In the genomic region with DNA sequence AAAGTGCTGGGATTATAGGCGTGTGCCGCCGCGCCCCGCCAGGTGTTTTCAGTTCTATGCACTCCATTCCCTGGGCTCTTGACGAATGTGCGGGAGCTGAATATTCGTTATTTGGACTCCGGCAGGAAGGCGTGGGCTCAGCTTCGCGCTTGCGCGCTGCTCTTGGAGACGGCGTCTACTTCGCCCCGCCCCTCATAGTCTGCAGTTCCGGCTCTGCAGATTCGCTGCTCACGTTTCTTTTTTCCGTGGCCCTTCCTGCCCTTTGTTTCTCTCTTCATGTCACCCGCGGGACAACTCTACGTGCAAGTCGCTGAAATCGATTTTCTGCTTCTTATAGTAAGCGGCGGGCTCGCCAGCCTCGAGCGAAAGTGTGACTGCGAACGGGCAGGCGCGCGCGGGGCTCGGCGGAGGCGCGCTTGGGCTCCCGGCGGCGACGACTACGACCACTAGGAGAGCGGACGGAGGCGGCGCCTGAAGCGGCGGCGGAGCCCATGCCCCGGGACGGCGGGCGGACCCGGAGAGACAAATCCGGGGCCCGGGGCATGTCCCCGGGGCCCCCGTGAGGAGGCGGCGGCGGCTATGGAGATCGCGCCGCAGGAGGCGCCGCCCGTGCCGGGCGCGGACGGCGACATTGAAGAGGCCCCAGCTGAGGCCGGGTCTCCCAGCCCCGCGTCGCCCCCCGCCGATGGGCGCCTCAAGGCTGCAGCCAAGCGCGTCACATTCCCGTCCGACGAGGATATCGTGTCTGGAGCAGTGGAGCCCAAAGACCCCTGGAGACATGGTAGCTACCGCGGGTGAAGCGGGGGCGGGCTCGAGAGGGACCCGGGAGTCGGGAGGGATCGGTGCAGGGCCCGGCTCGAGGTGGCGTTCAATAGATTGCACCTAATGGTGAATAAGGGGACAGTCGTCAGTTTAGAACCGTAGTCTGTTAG, we compare ENCODE assay signal across 8 cellular contexts. TPM values are rescaled to one million over a fixed set of nuclear protein-coding genes. Genes with fewer than 3 reads are reported as not detected.
A peak's percentile ranks its signal among the peaks of the same experiment; 100 is the strongest.
DNase-seq lines count a peak whose midpoint lies in the region; TF ChIP-seq lines count a peak whose summit lies in the region.

A gene with protein sequence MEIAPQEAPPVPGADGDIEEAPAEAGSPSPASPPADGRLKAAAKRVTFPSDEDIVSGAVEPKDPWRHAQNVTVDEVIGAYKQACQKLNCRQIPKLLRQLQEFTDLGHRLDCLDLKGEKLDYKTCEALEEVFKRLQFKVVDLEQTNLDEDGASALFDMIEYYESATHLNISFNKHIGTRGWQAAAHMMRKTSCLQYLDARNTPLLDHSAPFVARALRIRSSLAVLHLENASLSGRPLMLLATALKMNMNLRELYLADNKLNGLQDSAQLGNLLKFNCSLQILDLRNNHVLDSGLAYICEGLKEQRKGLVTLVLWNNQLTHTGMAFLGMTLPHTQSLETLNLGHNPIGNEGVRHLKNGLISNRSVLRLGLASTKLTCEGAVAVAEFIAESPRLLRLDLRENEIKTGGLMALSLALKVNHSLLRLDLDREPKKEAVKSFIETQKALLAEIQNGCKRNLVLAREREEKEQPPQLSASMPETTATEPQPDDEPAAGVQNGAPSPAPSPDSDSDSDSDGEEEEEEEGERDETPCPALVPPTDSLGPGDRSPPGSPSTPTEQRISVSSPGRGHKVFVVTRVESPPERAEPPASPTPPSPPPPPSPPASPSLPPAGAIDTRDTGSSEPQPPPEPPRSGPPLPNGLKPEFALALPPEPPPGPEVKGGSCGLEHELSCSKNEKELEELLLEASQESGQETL (plus strand): TSS at position 433 of the 932 bp plus-strand sequence. CDS start 147 bp downstream, at position 580.

- TF ChIP-seq EP300 in suprapubic skin (IDR thresholded peaks at IDR 0.05) = peak; percentile 49

- peak within 1 kb of the TSS; percentile 93 for H3K4me3 Mint-ChIP-seq in HFFc6
- H3K4me3 Mint-ChIP-seq in activated naive CD4-positive, alpha-beta T cell treated with anti-CD3 and anti-CD28 coated beads, Interleukin-2, amount 50 U/mL, for 24 hours = peak within 1 kb of the TSS; percentile 95

- no peaks in the 10 kb centered on the region for H3K27me3 ChIP-seq in suprapubic skin

- H3K4me1 ChIP-seq in suprapubic skin = peaks cover 66% of the 10 kb centered on the region

- WGBS in suprapubic skin = under 1% methylated on average over 54 of the region's 103 CpGs

- peaks cover 59% of the 10 kb centered on the region for H3K4me1 Mint-ChIP-seq in HFFc6 (ENCODE audit: low read depth)
- H3K4me1 Mint-ChIP-seq in activated naive CD4-positive, alpha-beta T cell treated with anti-CD3 and anti-CD28 coated beads, Interleukin-2, amount 50 U/mL, for 24 hours = peaks cover 71% of the 10 kb centered on the region

- peak within 1 kb of the TSS; percentile 95 for H3K27ac Mint-ChIP-seq in HFFc6
- peak within 1 kb of the TSS; percentile 99 for H3K27ac Mint-ChIP-seq in activated naive CD4-positive, alpha-beta T cell treated with anti-CD3 and anti-CD28 coated beads, Interleukin-2, amount 50 U/mL, for 24 hours

- TF ChIP-seq POLR2A in suprapubic skin (IDR thresholded peaks at IDR 0.05) = no peak

- TF ChIP-seq CTCF in HFFc6 (IDR thresholded peaks at IDR 0.05) (peak; percentile 57), suprapubic skin (IDR thresholded peaks at IDR 0.05) (peak; percentile 30 to 42)

- DNase-seq in GF-D8 (lab: John Stamatoyannopoulos, UW) (peak; percentile 83), HFFc6 (peak; percentile 97), NCI-H1105 (lab: John Stamatoyannopoulos, UW) (peak; percentile 97), SKM-1 (lab: John Stamatoyannopoulos, UW; ENCODE audit: unreplicated experiment) (peak; percentile 41), glomerular endothelial cell (ENCODE audit: extremely low read depth, low read depth, low spot score) (peak; percentile 91), occipital lobe (lab: John Stamatoyannopoulos, UW) (peak; percentile 88), suprapubic skin (ENCODE audit: low spot score in 2 of 2) (peak; percentile 95 to 96)

- no peaks in the 10 kb centered on the region for H3K9me3 Mint-ChIP-seq in HFFc6
- H3K9me3 Mint-ChIP-seq in activated naive CD4-positive, alpha-beta T cell treated with anti-CD3 and anti-CD28 coated beads, Interleukin-2, amount 50 U/mL, for 24 hours = no peaks in the 10 kb centered on the region

- H3K36me3 ChIP-seq in suprapubic skin = peaks cover 13% of the 10 kb centered on the region

- peaks cover 18% of the 10 kb centered on the region for H3K36me3 Mint-ChIP-seq in HFFc6 (ENCODE audit: low read depth)
- peaks cover 11% of the 10 kb centered on the region for H3K36me3 Mint-ChIP-seq in activated naive CD4-positive, alpha-beta T cell treated with anti-CD3 and anti-CD28 coated beads, Interleukin-2, amount 50 U/mL, for 24 hours

- peak within 1 kb of the TSS; percentile 92 for H3K27ac ChIP-seq in suprapubic skin

- H3K4me3 ChIP-seq in suprapubic skin = peak within 1 kb of the TSS; percentile 87

- H3K27me3 Mint-ChIP-seq in HFFc6 (ENCODE audit: insufficient read depth) = peaks cover 2% of the 10 kb centered on the region; the same call in 1 of the 2 replicates
- no peaks in the 10 kb centered on the region for H3K27me3 Mint-ChIP-seq in activated naive CD4-positive, alpha-beta T cell treated with anti-CD3 and anti-CD28 coated beads, Interleukin-2, amount 50 U/mL, for 24 hours

- no peaks in the 10 kb centered on the region for H3K9me3 ChIP-seq in suprapubic skin

RNA-seq across cellular contexts. Expression of the gene that starts here (rescaled TPM):
- 10 to 100 TPM; 20.4 to 27.4 (median 21.6) TPM for total RNA-seq in HFFc6 (2021; fragmentation: NEBNext Ultra II Directional; extraction: Animal tissue kit (Norgen Biotek cat#: 25700))
- total RNA-seq in glomerular endothelial cell (39.6 and 44.7 TPM in 2 replicates), occipital lobe (20.6 TPM), suprapubic skin (10 to 100 TPM; 24.6 to 43.1 (median 33.5) TPM)

Comparison
In these comparisons a context has a peak if more than half of its experiments do, and no peak if none do; other contexts are left out.
1. Peak in every context shown above with its lines: DNase-seq, H3K4me3 ChIP-seq and H3K27ac ChIP-seq.
2. DNase-seq: peak in every context shown above with its lines; median percentile 97 in HFFc6; 97 in NCI-H1105; 96 in suprapubic skin; 91 in glomerular endothelial cell; 88 in occipital lobe; 83 in GF-D8; 41 in SKM-1.